ENCODE assay signal across 23 cellular contexts in genomic region chr9:76878933-76879332, GRCh38.
"Had no signal": no experiment of that assay in that cellular context is flagged by ENCODE, and none has a peak within 500 bp of the region (broad histone marks: within the 10 kb centered on the region; RNA-seq: fewer than 3 reads in every experiment).

No MANE protein-coding gene starts in this region.

- ATAC-seq: activated naive CD8-positive, alpha-beta T cell treated with anti-CD3 and anti-CD28 coated beads, Interleukin-2, amount 50 U/mL, for 24 hours; activated T-cell treated with anti-CD3 and anti-CD28 coated beads, Interleukin-2, amount 50 U/mL, for 4 hours; left lobe of liver had no signal

- H3K4me1 Mint-ChIP-seq: activated naive CD4-positive, alpha-beta T cell treated with anti-CD3 and anti-CD28 coated beads, Interleukin-2, amount 10 ng/mL, durations not matched to agents 7 days and 5 days; activated naive CD8-positive, alpha-beta T cell treated with anti-CD3 and anti-CD28 coated beads, Interleukin-2, amount 50 U/mL, for 24 hours; nephron progenitor cell had no signal

- H3K36me3 Mint-ChIP-seq: activated naive CD4-positive, alpha-beta T cell treated with anti-CD3 and anti-CD28 coated beads, Interleukin-2, amount 10 ng/mL, durations not matched to agents 7 days and 5 days had no signal

- H3K4me3 ChIP-seq: breast epithelium, tibial nerve had no signal

- H3K27ac ChIP-seq: breast epithelium, tibial nerve had no signal

- H3K9me3 Mint-ChIP-seq: activated naive CD4-positive, alpha-beta T cell treated with anti-CD3 and anti-CD28 coated beads, Interleukin-2, amount 10 ng/mL, durations not matched to agents 7 days and 5 days; activated naive CD8-positive, alpha-beta T cell treated with anti-CD3 and anti-CD28 coated beads, Interleukin-2, amount 50 U/mL, for 24 hours; activated T-cell treated with anti-CD3 and anti-CD28 coated beads, Interleukin-2, amount 50 U/mL, for 4 hours; nephron progenitor cell; T-helper 1 cell treated with Interleukin-12 subunit alpha and Interleukin-12 subunit beta and Interleukin-4 antibody, amounts not matched to agents 30 μg/mL and 1 μg/mL, for 36 hours had no signal

- DNase-seq: activated CD4-positive, alpha-beta T cell treated with anti-CD3 and anti-CD28 coated beads, Interleukin-2, amount 50 U/mL, for 1 hour; activated CD4-positive, CD25-positive, alpha-beta regulatory T cell treated with anti-CD3 and anti-CD28 coated beads, Interleukin-2, amount 50 U/mL, for 72 hours; activated CD8-positive, alpha-beta memory T cell treated with anti-CD3 and anti-CD28 coated beads, Interleukin-2, amount 50 U/mL, for 4 hours; activated naive CD4-positive, alpha-beta T cell treated with anti-CD3 and anti-CD28 coated beads, Interleukin-2, amount 10 ng/mL, durations not matched to agents 7 days and 5 days; activated naive CD8-positive, alpha-beta T cell treated with anti-CD3 and anti-CD28 coated beads, Interleukin-2, amount 50 U/mL, for 24 hours; activated T-cell treated with anti-CD3 and anti-CD28 coated beads, Interleukin-2, amount 50 U/mL, for 4 hours; cerebellar nuclear complex; effector CD8-positive, alpha-beta T cell; hypothalamus; kidney; midbrain; nephron progenitor cell; nucleus accumbens; stimulated activated CD4-positive, alpha-beta T cell treated with anti-CD3 and anti-CD28 coated beads, Interleukin-12 subunit alpha, Interleukin-12 subunit beta, amount 100 ng/mL, for 4 hours; stimulated activated CD4-positive, alpha-beta T cell treated with anti-CD3 and anti-CD28 coated beads, Interleukin-1b, Interleukin-23, amount 100 ng/mL, for 48 hours; stimulated activated CD8-positive, alpha-beta memory T cell treated with anti-CD3 and anti-CD28 coated beads, Interleukin-4, amount 100 ng/mL, for 48 hours; stimulated activated naive CD4-positive, alpha-beta T cell had no signal

- H3K4me3 Mint-ChIP-seq: activated naive CD4-positive, alpha-beta T cell treated with anti-CD3 and anti-CD28 coated beads, Interleukin-2, amount 10 ng/mL, durations not matched to agents 7 days and 5 days; activated naive CD8-positive, alpha-beta T cell treated with anti-CD3 and anti-CD28 coated beads, Interleukin-2, amount 50 U/mL, for 24 hours; activated T-cell treated with anti-CD3 and anti-CD28 coated beads, Interleukin-2, amount 50 U/mL, for 4 hours; nephron progenitor cell; T-helper 1 cell treated with Interleukin-12 subunit alpha and Interleukin-12 subunit beta and Interleukin-4 antibody, amounts not matched to agents 30 μg/mL and 1 μg/mL, for 36 hours had no signal

- H3K9me3 ChIP-seq: breast epithelium, tibial nerve had no signal

- H3K27me3 ChIP-seq: breast epithelium, tibial nerve had no signal

- H3K36me3 ChIP-seq: breast epithelium, tibial nerve had no signal

- H3K4me1 ChIP-seq: breast epithelium had no signal

- FAIRE-seq: astrocyte, endothelial cell of umbilical vein, kidney had no signal

- H3K27me3 Mint-ChIP-seq: activated naive CD4-positive, alpha-beta T cell treated with anti-CD3 and anti-CD28 coated beads, Interleukin-2, amount 10 ng/mL, durations not matched to agents 7 days and 5 days had no signal

- H3K27ac Mint-ChIP-seq: activated naive CD4-positive, alpha-beta T cell treated with anti-CD3 and anti-CD28 coated beads, Interleukin-2, amount 10 ng/mL, durations not matched to agents 7 days and 5 days; activated naive CD8-positive, alpha-beta T cell treated with anti-CD3 and anti-CD28 coated beads, Interleukin-2, amount 50 U/mL, for 24 hours; nephron progenitor cell; T-helper 1 cell treated with Interleukin-12 subunit alpha and Interleukin-12 subunit beta and Interleukin-4 antibody, amounts not matched to agents 30 μg/mL and 1 μg/mL, for 36 hours had no signal
